In the genomic region with DNA sequence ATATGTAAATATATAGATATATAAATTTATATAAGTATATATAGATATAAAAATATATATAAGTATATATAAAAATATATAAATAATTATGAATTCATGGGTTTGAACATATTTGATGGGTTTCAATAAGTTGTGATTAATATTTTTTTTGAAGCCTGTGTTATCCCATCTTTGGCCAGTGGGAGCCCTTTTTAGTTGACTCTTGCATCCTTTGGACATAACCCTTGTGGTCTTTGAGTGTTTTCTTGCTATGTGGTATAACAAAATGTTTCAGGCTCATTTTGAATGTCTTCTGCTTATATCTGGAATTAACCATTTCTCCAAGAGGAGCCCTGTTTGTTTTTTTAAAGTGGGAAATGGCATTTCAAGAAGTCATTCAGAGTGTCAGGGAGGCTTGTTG, we compare ENCODE assay signal across 24 cellular contexts. TPM values are rescaled to one million over a fixed set of nuclear protein-coding genes. Genes with fewer than 3 reads are reported as not detected.
DNase-seq lines count a peak whose midpoint lies in the region; ATAC-seq, FAIRE-seq and TF ChIP-seq lines count a peak whose summit lies in the region.
"Had no signal": no experiment of that assay in that cellular context is flagged by ENCODE, and none has a peak within 500 bp of the region (broad histone marks: within the 10 kb centered on the region; RNA-seq: fewer than 3 reads in every experiment).

No MANE protein-coding gene starts in this region.

- H3K27ac Mint-ChIP-seq in astrocyte (ENCODE audit: unreplicated experiment) (no peak overlapping the region), nephron progenitor cell (no peak overlapping the region)
- no peak overlapping the region for H3K27ac Mint-ChIP-seq in naive thymus-derived CD4-positive, alpha-beta T cell
- H3K27ac Mint-ChIP-seq: activated CD4-positive, alpha-beta memory T cell treated with anti-CD3 and anti-CD28 coated beads, Interleukin-2, amount 10 ng/mL, durations not matched to agents 7 days and 5 days; activated naive CD4-positive, alpha-beta T cell treated with anti-CD3 and anti-CD28 coated beads for 36 hours; activated T-cell treated with anti-CD3 and anti-CD28 coated beads, Interleukin-2, amount 50 U/mL, for 24 hours; CD4-positive, alpha-beta memory T cell; natural killer cell had no signal

- no peak overlapping the region for H3K27ac ChIP-seq in liver (ENCODE audit: low read depth in 1 of 2, low read length in 2 of 2)
- H3K27ac ChIP-seq in right lobe of liver, result no peak overlapping the region
- no peak overlapping the region for H3K27ac ChIP-seq in astrocyte (ENCODE audit: low read depth, low read length)
- no peak overlapping the region for H3K27ac ChIP-seq in naive thymus-derived CD4-positive, alpha-beta T cell (ENCODE audit: low read depth, low read length)
- H3K27ac ChIP-seq: skin epidermis, vagina had no signal

- H3K4me3 Mint-ChIP-seq in astrocyte (ENCODE audit: unreplicated experiment), result no peak overlapping the region
- no peak overlapping the region for H3K4me3 Mint-ChIP-seq in nephron progenitor cell
- H3K4me3 Mint-ChIP-seq in naive thymus-derived CD4-positive, alpha-beta T cell, result no peak overlapping the region
- H3K4me3 Mint-ChIP-seq: activated CD4-positive, alpha-beta memory T cell treated with anti-CD3 and anti-CD28 coated beads, Interleukin-2, amount 10 ng/mL, durations not matched to agents 7 days and 5 days; activated naive CD4-positive, alpha-beta T cell treated with anti-CD3 and anti-CD28 coated beads for 36 hours; activated T-cell treated with anti-CD3 and anti-CD28 coated beads, Interleukin-2, amount 50 U/mL, for 24 hours; CD4-positive, alpha-beta memory T cell; natural killer cell had no signal

- no peak for ATAC-seq in right lobe of liver
- no peak for ATAC-seq in naive thymus-derived CD4-positive, alpha-beta T cell
- ATAC-seq: HCT116, natural killer cell, PC-3 had no signal

- peaks cover 0 to 2% (median 0%) of the 10 kb centered on the region in 4 donors for H3K4me1 ChIP-seq in liver (ENCODE audit: control insufficient read depth in 4 of 4, insufficient read depth in 4 of 4, low read length in 3 of 4)
- H3K4me1 ChIP-seq in right lobe of liver, result peaks cover 0 to 9% (median 0%) of the 10 kb centered on the region in 4 donors
- H3K4me1 ChIP-seq in astrocyte (ENCODE audit: insufficient read depth, low read length), result peaks cover 17% of the 10 kb centered on the region
- no peaks in the 10 kb centered on the region for H3K4me1 ChIP-seq in naive thymus-derived CD4-positive, alpha-beta T cell (ENCODE audit: control insufficient read depth in 2 of 2, insufficient read depth in 2 of 2, low read length in 2 of 2)

- TF ChIP-seq RAD21 in liver (IDR thresholded peaks at IDR 0.05), result no peak

- H3K4me3 ChIP-seq in liver (ENCODE audit: low read depth in 1 of 3, low read length in 3 of 3) (no peak overlapping the region), right lobe of liver (no peak overlapping the region), astrocyte (ENCODE audit: insufficient read depth, low read depth, low read length) (no peak overlapping the region), fibroblast of pulmonary artery (replicated peaks; ENCODE audit: low read depth, low read length) (no peak overlapping the region)
- no peak overlapping the region for H3K4me3 ChIP-seq in naive thymus-derived CD4-positive, alpha-beta T cell (ENCODE audit: low read length)
- H3K4me3 ChIP-seq: skin epidermis, vagina had no signal

- no peaks in the 10 kb centered on the region for H3K27me3 Mint-ChIP-seq in astrocyte (ENCODE audit: low read depth, unreplicated experiment)
- peaks cover 2% of the 10 kb centered on the region for H3K27me3 Mint-ChIP-seq in nephron progenitor cell (ENCODE audit: low read depth, poor library complexity)
- no peaks in the 10 kb centered on the region for H3K27me3 Mint-ChIP-seq in naive thymus-derived CD4-positive, alpha-beta T cell
- H3K27me3 Mint-ChIP-seq: activated CD4-positive, alpha-beta memory T cell treated with anti-CD3 and anti-CD28 coated beads, Interleukin-2, amount 10 ng/mL, durations not matched to agents 7 days and 5 days; activated T-cell treated with anti-CD3 and anti-CD28 coated beads, Interleukin-2, amount 50 U/mL, for 24 hours; CD4-positive, alpha-beta memory T cell had no signal

- H4K20me1 ChIP-seq in astrocyte (ENCODE audit: insufficient read depth, low read length), result peaks cover 59% of the 10 kb centered on the region

- TF ChIP-seq POLR2A in right lobe of liver (IDR thresholded peaks at IDR 0.05), result no peak

- H3K4me1 Mint-ChIP-seq in astrocyte (ENCODE audit: low read depth, unreplicated experiment) (peaks cover 26% of the 10 kb centered on the region), nephron progenitor cell (peaks cover 3% of the 10 kb centered on the region)
- peaks cover 8 to 19% (median 9%) of the 10 kb centered on the region in 7 donors for H3K4me1 Mint-ChIP-seq in naive thymus-derived CD4-positive, alpha-beta T cell

- TF ChIP-seq CTCF in liver (IDR thresholded peaks at IDR 0.05; ENCODE audit: low read depth, low read length, missing input control), result peak; percentile 14
- TF ChIP-seq CTCF in right lobe of liver (IDR thresholded peaks at IDR 0.05), result no peak
- TF ChIP-seq CTCF in astrocyte (IDR thresholded peaks at IDR 0.05; ENCODE audit: insufficient read depth, low read depth, low read length), result peak; percentile 13
- peak; percentile 23 for TF ChIP-seq CTCF in fibroblast of pulmonary artery (IDR thresholded peaks at IDR 0.05; ENCODE audit: low read length, missing control alignments)
- TF ChIP-seq CTCF in nephron progenitor cell (IDR thresholded peaks at IDR 0.05), result no peak

- H3K36me3 ChIP-seq in liver (ENCODE audit: control insufficient read depth in 4 of 4, insufficient read depth in 3 of 4, low read depth in 1 of 4, low read length in 3 of 4), result no peaks in the 10 kb centered on the region
- H3K36me3 ChIP-seq in right lobe of liver, result no peaks in the 10 kb centered on the region
- H3K36me3 ChIP-seq in astrocyte (ENCODE audit: insufficient read depth, low read length), result no peaks in the 10 kb centered on the region
- H3K36me3 ChIP-seq in naive thymus-derived CD4-positive, alpha-beta T cell (ENCODE audit: control insufficient read depth in 2 of 3, insufficient read depth in 3 of 3, low read length in 3 of 3), result no peaks in the 10 kb centered on the region
- H3K36me3 ChIP-seq: vagina had no signal

- CTCF ChIA-PET in naive thymus-derived CD4-positive, alpha-beta T cell (lab: Charles Lee), result interaction anchor here (1.0 kb wide), 1 partner anchor 82 kb away, joined by 3 read pairs; no protein-coding TSS in a partner anchor

- FAIRE-seq in astrocyte (lab: Jason Lieb, UNC), result no peak

- no peak overlapping the region for H3K9ac ChIP-seq in liver (ENCODE audit: low read depth in 1 of 2, low read length in 2 of 2)
- no peak overlapping the region for H3K9ac ChIP-seq in astrocyte (ENCODE audit: low read length)

- no peak overlapping the region for H2AFZ ChIP-seq in astrocyte (ENCODE audit: low read depth, low read length)

- H3K9me3 Mint-ChIP-seq in astrocyte (ENCODE audit: unreplicated experiment) (no peaks in the 10 kb centered on the region), nephron progenitor cell (peaks cover 11% of the 10 kb centered on the region)
- H3K9me3 Mint-ChIP-seq in naive thymus-derived CD4-positive, alpha-beta T cell, result peaks cover 0 to 1% (median 0%) of the 10 kb centered on the region in 11 donors
- H3K9me3 Mint-ChIP-seq: activated naive CD4-positive, alpha-beta T cell treated with anti-CD3 and anti-CD28 coated beads for 36 hours; activated T-cell treated with anti-CD3 and anti-CD28 coated beads, Interleukin-2, amount 50 U/mL, for 24 hours; CD4-positive, alpha-beta memory T cell; natural killer cell had no signal

- no peaks in the 10 kb centered on the region for H3K27me3 ChIP-seq in liver (ENCODE audit: control insufficient read depth in 4 of 4, insufficient read depth in 4 of 4, low read length in 3 of 4)
- no peaks in the 10 kb centered on the region for H3K27me3 ChIP-seq in right lobe of liver
- no peaks in the 10 kb centered on the region for H3K27me3 ChIP-seq in astrocyte (ENCODE audit: insufficient read depth, low read length)
- no peaks in the 10 kb centered on the region for H3K27me3 ChIP-seq in naive thymus-derived CD4-positive, alpha-beta T cell (ENCODE audit: control insufficient read depth in 2 of 2, insufficient read depth in 2 of 2, low read length in 2 of 2)
- H3K27me3 ChIP-seq: vagina had no signal

- H3K36me3 Mint-ChIP-seq in astrocyte (ENCODE audit: low read depth, unreplicated experiment) (peaks cover 3% of the 10 kb centered on the region), nephron progenitor cell (ENCODE audit: low read depth) (peaks cover 16% of the 10 kb centered on the region)
- peaks cover 0 to 11% (median 6%) of the 10 kb centered on the region in 5 donors for H3K36me3 Mint-ChIP-seq in naive thymus-derived CD4-positive, alpha-beta T cell
- H3K36me3 Mint-ChIP-seq: natural killer cell had no signal

- POLR2A ChIA-PET in naive thymus-derived CD4-positive, alpha-beta T cell (lab: Charles Lee), result no interaction called here

- no peak overlapping the region for H3K4me2 ChIP-seq in astrocyte (ENCODE audit: low read length)

- intact Hi-C loops in right lobe of liver (cut with DNase I), result no loop called here
- intact Hi-C loops in naive thymus-derived CD4-positive, alpha-beta T cell (cut with micrococcal nuclease), result no loop called here

- H3K9me3 ChIP-seq in liver (ENCODE audit: control insufficient read depth in 4 of 4, low read length in 3 of 4), result no peaks in the 10 kb centered on the region
- H3K9me3 ChIP-seq in right lobe of liver, result no peaks in the 10 kb centered on the region
- H3K9me3 ChIP-seq in astrocyte (ENCODE audit: insufficient read depth, low read depth, low read length), result no peaks in the 10 kb centered on the region
- no peaks in the 10 kb centered on the region for H3K9me3 ChIP-seq in naive thymus-derived CD4-positive, alpha-beta T cell (ENCODE audit: control insufficient read depth in 2 of 3, low read length in 3 of 3)
- H3K9me3 ChIP-seq: vagina had no signal

- H3K79me2 ChIP-seq in astrocyte (ENCODE audit: insufficient read depth, low read length), result peaks cover 87% of the 10 kb centered on the region

- DNase-seq in right lobe of liver (no peak), astrocyte (ENCODE audit: low read depth) (no peak), fibroblast of pulmonary artery (ENCODE audit: low read depth) (no peak), nephron progenitor cell (no peak), SHP77 (lab: John Stamatoyannopoulos, UW) (no peak)
- no peak for DNase-seq in stimulated activated CD4-positive, alpha-beta T cell treated with anti-CD3 and anti-CD28 coated beads, Interleukin-15, amount 100 ng/mL, for 24 hours
- DNase-seq in naive thymus-derived CD4-positive, alpha-beta T cell, result no peak
- DNase-seq: activated CD4-positive, alpha-beta memory T cell treated with anti-CD3 and anti-CD28 coated beads, Interleukin-2, amount 10 ng/mL, durations not matched to agents 7 days and 5 days; activated CD4-positive, CD25-positive, alpha-beta regulatory T cell; activated naive CD4-positive, alpha-beta T cell treated with anti-CD3 and anti-CD28 coated beads for 36 hours; activated T-cell treated with anti-CD3 and anti-CD28 coated beads, Interleukin-2, amount 50 U/mL, for 24 hours; CD4-positive, alpha-beta memory T cell; DMS79 treated with DMSO at 0.1 percent for 48 hours; mesenchymal stem cell; natural killer cell; NCI-H2227 treated with DMSO at 0.1 percent for 48 hours; NCI-H774; PC-3; posterior cingulate gyrus; stimulated activated CD4-positive, alpha-beta T cell treated with anti-CD3 and anti-CD28 coated beads, Interleukin-4, amount 100 ng/mL, for 1 hour had no signal

RNA-seq across cellular contexts. Expression of a gene that starts 15.2 kb away (rescaled TPM):
- 10 to 100 TPM in 1 of 2 donors, 1 to 10 TPM in 1; 5.9 to 13.9 TPM for total RNA-seq in liver
- 1 to 10 TPM; 2.8 to 4.2 TPM for polyA plus RNA-seq in liver
- total RNA-seq in right lobe of liver, result 10 to 100 TPM in 4 of 6 experiments, 1 to 10 TPM in 2; 8.0 to 13.0 (median 10.5) TPM
- 29.2 and 29.5 TPM in 2 replicates for total RNA-seq in astrocyte
- total RNA-seq in naive thymus-derived CD4-positive, alpha-beta T cell, result 10 to 100 TPM in 3 of 5 experiments, 1 to 10 TPM in 2; 8.0 to 18.9 (median 14.3) TPM
- polyA plus RNA-seq in naive thymus-derived CD4-positive, alpha-beta T cell, result 1 to 10 TPM; 3.9 to 4.3 TPM

RNA-seq across cellular contexts. Expression of a gene that starts 20.8 kb away (rescaled TPM):
- total RNA-seq in liver (10 to 100 TPM; 13.7 to 23.7 TPM), right lobe of liver (10 to 100 TPM; 11.7 to 25.6 (median 20.5) TPM), astrocyte (22.1 and 22.7 TPM in 2 replicates)
- 10 to 100 TPM in 1 of 2 donors, 1 to 10 TPM in 1; 7.5 to 30.9 TPM for polyA plus RNA-seq in liver
- 10 to 100 TPM; 23.6 to 46.5 (median 38.0) TPM for total RNA-seq in naive thymus-derived CD4-positive, alpha-beta T cell
- polyA plus RNA-seq in naive thymus-derived CD4-positive, alpha-beta T cell, result 100 to 1,000 TPM in 1 of 2 donors, 10 to 100 TPM in 1; 95.4 to 103 TPM

Comparison
In these comparisons a context has a peak if more than half of its experiments do, and no peak if none do; other contexts are left out.
1. CTCF ChIP-seq: peak in liver (single experiment), astrocyte (single experiment) and fibroblast of pulmonary artery (single experiment); none in right lobe of liver (0 of 4) and nephron progenitor cell (single experiment).